8 cellular contexts compared by ENCODE assay signal in the genomic region with DNA sequence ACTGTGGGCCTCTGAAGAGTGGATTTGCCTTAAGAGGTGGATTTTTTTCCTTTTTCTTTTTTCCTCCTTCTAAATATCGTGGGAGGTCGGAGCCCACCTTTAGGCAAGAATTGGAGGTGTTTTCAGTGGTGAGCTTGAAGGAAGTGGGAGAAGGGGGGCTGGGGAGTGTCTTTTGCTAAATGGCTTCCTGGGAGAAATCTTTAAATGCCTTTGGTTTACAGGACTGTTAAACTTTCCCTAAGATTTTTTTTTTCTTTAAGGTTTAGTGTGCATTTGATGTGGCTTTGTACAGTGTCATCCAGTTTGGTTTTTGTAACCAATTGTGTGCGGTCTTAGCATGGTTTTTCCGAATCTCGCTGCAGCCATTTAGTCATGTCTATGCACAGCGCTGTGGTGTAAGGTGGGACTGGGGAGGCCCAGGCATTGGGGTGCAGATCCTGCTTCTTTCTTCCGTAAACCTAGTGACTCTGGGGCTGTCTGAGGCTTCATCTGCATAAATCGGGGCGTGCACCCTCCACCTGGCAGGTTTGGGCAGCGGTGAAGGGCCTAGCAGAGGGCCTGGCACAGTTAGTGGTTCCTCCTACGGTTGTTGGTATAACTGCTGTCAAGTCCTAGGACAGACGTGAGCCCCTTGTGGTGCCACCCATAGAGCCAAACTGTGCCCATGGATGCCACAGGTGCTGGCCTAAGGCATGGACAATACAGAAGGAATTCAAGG. TPM values are rescaled to one million over a fixed set of nuclear protein-coding genes. Genes with fewer than 3 reads are reported as not detected.
DNase-seq lines count a peak whose midpoint lies in the region; ATAC-seq, FAIRE-seq and TF ChIP-seq lines count a peak whose summit lies in the region.

No MANE protein-coding gene starts in this region.

- H3K79me2 ChIP-seq in GM12878 (ENCODE audit: control insufficient read depth, insufficient read depth, low read length) = peaks cover 55% of the 10 kb centered on the region

- H3K4me2 ChIP-seq in BLaER1 treated with 17β-estradiol and CSF1 and Interleukin-3, amounts not matched to agents 10 nM and 100 nM = peak overlapping the region; percentile 90 to 99 (median 94)
- peak overlapping the region; percentile 99 for H3K4me2 ChIP-seq in GM12878 (ENCODE audit: control insufficient read depth, insufficient read depth)

- peaks cover 55 to 59% (median 57%) of the 10 kb centered on the region in 11 experiments for H4K20me1 ChIP-seq in BLaER1 treated with 17β-estradiol and CSF1 and Interleukin-3, amounts not matched to agents 10 nM and 100 nM
- H4K20me1 ChIP-seq in GM12878 (ENCODE audit: control insufficient read depth, insufficient read depth) = peaks cover 23% of the 10 kb centered on the region; the same call in 1 of the 2 replicates

- H3K4me3 ChIP-seq in BLaER1 treated with 17β-estradiol and CSF1 and Interleukin-3, amounts not matched to agents 10 nM and 100 nM = peak overlapping the region; percentile 88 to 96 (median 93)
- peak overlapping the region; percentile 79 for H3K4me3 ChIP-seq in GM12878
- H3K4me3 ChIP-seq in kidney epithelial cell (ENCODE audit: low read depth, low read length) = peak overlapping the region; percentile 65

- CTCF ChIA-PET in GM12878 (lab: Yijun Ruan, JAX) = interaction anchor here (0.6 kb wide), 1 partner anchor 195 kb away, joined by 3 read pairs; no protein-coding TSS in a partner anchor

- peak overlapping the region; percentile 99 to 100 (median 100) for H3K9ac ChIP-seq in BLaER1 treated with 17β-estradiol and CSF1 and Interleukin-3, amounts not matched to agents 10 nM and 100 nM
- H3K9ac ChIP-seq in GM12878 (ENCODE audit: control insufficient read depth, insufficient read depth, low read length) = peak overlapping the region; percentile 96

- no peak overlapping the region for H2AFZ ChIP-seq in GM12878 (ENCODE audit: control insufficient read depth, low read depth, low read length)

- ATAC-seq in HG02642 (IDR thresholded peaks at IDR 0.05; ENCODE audit: poor library complexity, unreplicated experiment) = peak; percentile 30
- peak; percentile 68 for ATAC-seq in GM12878

- H3K27ac ChIP-seq in BLaER1 treated with 17β-estradiol and CSF1 and Interleukin-3, amounts not matched to agents 10 nM and 100 nM = peak overlapping the region; percentile 96 to 100 (median 100)
- peak overlapping the region; percentile 87 for H3K27ac ChIP-seq in GM12878 (ENCODE audit: control insufficient read depth, insufficient read depth)

- no peaks in the 10 kb centered on the region for H3K9me3 ChIP-seq in BLaER1 treated with 17β-estradiol and CSF1 and Interleukin-3, amounts not matched to agents 10 nM and 100 nM (replicated peaks in 1 of 11)
- H3K9me3 ChIP-seq in GM12878 (replicated peaks; ENCODE audit: control insufficient read depth, insufficient read depth, low read length) = no peaks in the 10 kb centered on the region

- in situ Hi-C loops in GM12878 (cut with MboI) = no loop called here

- peaks cover 0 to 33% (median 10%) of the 10 kb centered on the region in 11 experiments; a peak in 11 of 22 replicates for H3K36me3 ChIP-seq in BLaER1 treated with 17β-estradiol and CSF1 and Interleukin-3, amounts not matched to agents 10 nM and 100 nM
- no peaks in the 10 kb centered on the region for H3K36me3 ChIP-seq in GM12878 (ENCODE audit: control insufficient read depth in 2 of 2, insufficient read depth in 2 of 2, low read length in 1 of 2)
- H3K36me3 ChIP-seq in kidney epithelial cell (ENCODE audit: control insufficient read depth, insufficient read depth, low read length) = no peaks in the 10 kb centered on the region

- POLR2A ChIA-PET in GM12878 (lab: Charles Lee) = interaction anchor here (1.0 to 2.4 kb wide), 2 partner anchors 10 to 22 kb away, joined by 5 to 6 read pairs; no protein-coding TSS in a partner anchor

- TF ChIP-seq EP300 in GM12878 (IDR thresholded peaks at IDR 0.05; ENCODE audit: borderline replicate concordance in 1 of 2, control insufficient read depth in 1 of 2, low read depth in 2 of 2, low read length in 2 of 2) = no peak

- TF ChIP-seq RAD21 in GM12878 (IDR thresholded peaks at IDR 0.05; ENCODE audit: insufficient read depth, low read depth, low read length) = no peak

- no peaks in the 10 kb centered on the region for H3K27me3 ChIP-seq in BLaER1 treated with 17β-estradiol and CSF1 and Interleukin-3, amounts not matched to agents 10 nM and 100 nM
- H3K27me3 ChIP-seq in GM12878 (replicated peaks in 1 of 2; ENCODE audit: control insufficient read depth in 2 of 2, insufficient read depth in 2 of 2, low read length in 1 of 2) (no peaks in the 10 kb centered on the region), kidney epithelial cell (ENCODE audit: control insufficient read depth, insufficient read depth, low read length) (no peaks in the 10 kb centered on the region)

- peaks cover 57 to 79% (median 72%) of the 10 kb centered on the region in 10 experiments for H3K4me1 ChIP-seq in BLaER1 treated with 17β-estradiol and CSF1 and Interleukin-3, amounts not matched to agents 10 nM and 100 nM
- H3K4me1 ChIP-seq in GM12878 (ENCODE audit: control insufficient read depth, insufficient read depth, low read length) = peaks cover 25% of the 10 kb centered on the region

- WGBS in GM12878 (ENCODE audit: insufficient coverage, insufficient replicate concordance, low lambda C conversion rate, missing lambda C conversion rate) = 1% methylated on average over 12 of the region's 12 CpGs

- intact Hi-C loops in GM12878 (cut with micrococcal nuclease; ENCODE audit: unreplicated experiment) = loop anchor here (2.0 to 10.0 kb wide), 2 partner anchors 22 to 340 kb away; no protein-coding TSS in a partner anchor

- peak; percentile 65 for DNase-seq in T-helper 9 cell
- peak; percentile 26 for DNase-seq in GM12878 (ENCODE audit: low read depth, low spot score)
- no peak for DNase-seq in kidney epithelial cell (ENCODE audit: low read depth)
- peak; percentile 56 for DNase-seq in stimulated activated CD4-positive, alpha-beta T cell treated with anti-CD3 and anti-CD28 coated beads, Interleukin-2, amount 100 ng/mL, for 48 hours
- no peak for DNase-seq in NCI-H1105 treated with DMSO at 0.1 percent for 48 hours (lab: John Stamatoyannopoulos, UW)
- no peak for DNase-seq in RCC 7860 (ENCODE audit: low spot score)

- TSS peak; percentile 60 for BruUV-seq in GM12878 (replicated peaks; lab: Mats Ljungman, UMichigan)

- RAD21 ChIA-PET in GM12878 (lab: Charles Lee; ENCODE audit: unreplicated experiment) = interaction anchor here (4.3 kb wide), 1 partner anchor 22 kb away, joined by 14 read pairs; no protein-coding TSS in a partner anchor

- SMC1A ChIA-PET in GM12878 (lab: Charles Lee; ENCODE audit: uncharacterized antibody, unreplicated experiment) = no interaction called here

- FAIRE-seq in GM12878 (lab: Jason Lieb, UNC) = peak; percentile 69
- FAIRE-seq in RCC 7860 (lab: Jason Lieb, UNC) = no peak

- TF ChIP-seq CTCF in GM12878 (IDR thresholded peaks at IDR 0.05 in 2 of 3, conservative IDR thresholded peaks at IDR 0.05 in 1 of 3; ENCODE audit: control insufficient read depth in 2 of 3, extremely low read depth in 1 of 3, insufficient read depth in 1 of 3, low read depth in 3 of 3, low read length in 3 of 3) (no peak; a peak in 1 of 6 replicates), kidney epithelial cell (IDR thresholded peaks at IDR 0.05; ENCODE audit: insufficient read depth, low read length, poor library complexity, severe bottlenecking) (no peak)

- TF ChIP-seq POLR2A in GM12878 (IDR thresholded peaks at IDR 0.05; ENCODE audit: low read depth, low read length) = peak; percentile 65

TF ChIP-seq in GM12878, 131 proteins besides CTCF, POLR2A, EP300 and RAD21 (continues in another document):
- TF ChIP-seq, protein P1, sequence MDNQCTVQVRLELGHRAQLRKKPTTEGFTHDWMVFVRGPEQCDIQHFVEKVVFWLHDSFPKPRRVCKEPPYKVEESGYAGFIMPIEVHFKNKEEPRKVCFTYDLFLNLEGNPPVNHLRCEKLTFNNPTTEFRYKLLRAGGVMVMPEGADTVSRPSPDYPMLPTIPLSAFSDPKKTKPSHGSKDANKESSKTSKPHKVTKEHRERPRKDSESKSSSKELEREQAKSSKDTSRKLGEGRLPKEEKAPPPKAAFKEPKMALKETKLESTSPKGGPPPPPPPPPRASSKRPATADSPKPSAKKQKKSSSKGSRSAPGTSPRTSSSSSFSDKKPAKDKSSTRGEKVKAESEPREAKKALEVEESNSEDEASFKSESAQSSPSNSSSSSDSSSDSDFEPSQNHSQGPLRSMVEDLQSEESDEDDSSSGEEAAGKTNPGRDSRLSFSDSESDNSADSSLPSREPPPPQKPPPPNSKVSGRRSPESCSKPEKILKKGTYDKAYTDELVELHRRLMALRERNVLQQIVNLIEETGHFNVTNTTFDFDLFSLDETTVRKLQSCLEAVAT (IDR thresholded peaks at IDR 0.05) = peak; percentile 58
- TF ChIP-seq CBX3 (IDR thresholded peaks at IDR 0.05; ENCODE audit: borderline replicate concordance, low read depth) (no peak), POU2F2 (IDR thresholded peaks at IDR 0.05; ENCODE audit: borderline replicate concordance, low read depth, low read length) (peak; percentile 38; the same call in 1 of the 3 replicates), IKZF2 (IDR thresholded peaks at IDR 0.05) (peak; percentile 38 to 40; a peak in 2 of 4 replicates), MXI1 (IDR thresholded peaks at IDR 0.05; ENCODE audit: low read depth, low read length) (peak; percentile 62; the same call in 1 of the 2 replicates), CHD2 (IDR thresholded peaks at IDR 0.05; ENCODE audit: borderline replicate concordance, low read depth, low read length) (0 out of 2 replicates have a peak, but pooled peaks have one; percentile 40), SMAD5 (IDR thresholded peaks at IDR 0.05; ENCODE audit: low read depth) (no peak; the same call in 1 of the 2 replicates)

RNA-seq across cellular contexts. Expression of gene PRRC2B, which starts 1.3 kb away (rescaled TPM):
- 179 and 186 TPM in 2 replicates for total RNA-seq in GM12878 (2013; cell fraction: nucleolus; rRNA removed)
- total RNA-seq in GM12878 (2014; rRNA removed) = 27.8 and 32.0 TPM in 2 replicates
- total RNA-seq in GM12878 (2014; rRNA removed; fragmentation: Illumina TruSeq; extraction: Trizol) = 21.2 and 21.6 TPM in 2 replicates
- total RNA-seq in GM12878 (2021) = 150 and 155 TPM in 2 replicates
- polyA plus RNA-seq in GM12878 (2011; ENCODE audit: low read depth) = 45.8 TPM
- polyA plus RNA-seq in GM12878 (2011; rRNA removed) = 17.9 and 24.9 TPM in 2 replicates
- polyA plus RNA-seq in GM12878 (2011; cell fraction: cytosol; rRNA removed) = 21.0 and 25.4 TPM in 2 replicates
- polyA plus RNA-seq in GM12878 (2011; cell fraction: nucleus; rRNA removed) = 79.4 and 91.6 TPM in 2 replicates
- 53.4 and 80.1 TPM in 2 replicates for polyA plus RNA-seq in GM12878 (2012)
- 48.9 and 66.0 TPM in 2 replicates for polyA plus RNA-seq in GM12878 (2014; fragmentation: Illumina TruSeq; extraction: Trizol)
- polyA plus RNA-seq in GM12878 (2014; fragmentation: Nextera tagmentation; extraction: Ambion mirVana) = 1 to 10 TPM in 1 of 2 experiments, under 1 TPM in 1; 0.84 to 2.0 TPM
- 57.6 and 67.4 TPM in 2 replicates for polyA plus RNA-seq in GM12878 (2014; rRNA removed)
- 10 to 100 TPM; 28.0 to 29.3 TPM for polyA plus RNA-seq in GM12878 (2016; fragmentation: Nextera tagmentation; extraction: Ambion mirVana)
- polyA minus RNA-seq in GM12878 (2011; rRNA and poly(A)+ RNA removed) = 55.0 and 58.4 TPM in 2 replicates
- 24.6 and 29.8 TPM in 2 replicates for polyA minus RNA-seq in GM12878 (2011; cell fraction: cytosol; rRNA and poly(A)+ RNA removed)
- 19.6 and 36.2 TPM in 2 replicates for polyA minus RNA-seq in GM12878 (2011; cell fraction: nucleus; rRNA and poly(A)+ RNA removed)
- total RNA-seq in kidney epithelial cell = 158 and 169 TPM in 2 replicates

Comparison
In these comparisons a context has a peak if more than half of its experiments do, and no peak if none do; other contexts are left out.
1. DNase-seq: peak in T-helper 9 cell (single experiment), GM12878 (single experiment) and stimulated activated CD4-positive, alpha-beta T cell treated with anti-CD3 and anti-CD28 coated beads, Interleukin-2, amount 100 ng/mL, for 48 hours (2 of 2); none in kidney epithelial cell (single experiment), NCI-H1105 treated with DMSO at 0.1 percent for 48 hours (single experiment) and RCC 7860 (single experiment).
2. Peak in every context shown above with its lines, with median percentiles within 50 percentile points of each other: H3K4me3 ChIP-seq.